Comparison of ENCODE assay signal across 22 cellular contexts in the genomic region with DNA sequence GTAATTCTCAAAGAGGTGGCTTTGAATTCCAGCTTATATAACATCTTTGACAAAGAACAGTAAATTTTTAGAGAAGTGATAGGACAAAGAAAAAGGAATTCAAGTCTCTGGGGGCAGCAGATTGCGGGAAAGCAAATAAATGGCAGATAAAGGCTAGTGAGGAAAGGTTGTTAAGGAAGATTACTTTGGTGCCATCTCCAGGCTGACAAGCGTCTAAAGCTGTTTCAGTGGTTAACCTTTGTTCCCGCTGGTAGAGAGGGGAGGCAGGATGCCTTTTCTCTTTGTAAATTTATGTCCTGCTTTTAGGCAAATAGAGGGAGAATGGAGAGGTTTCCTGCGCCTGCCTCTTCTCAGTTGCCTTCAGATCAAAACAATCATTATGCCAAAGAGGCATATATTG.
"Had no signal": no experiment of that assay in that cellular context is flagged by ENCODE, and none has a peak within 500 bp of the region (broad histone marks: within the 10 kb centered on the region; RNA-seq: fewer than 3 reads in every experiment).

No MANE protein-coding gene starts in this region.

- H3K4me3 ChIP-seq: breast epithelium, esophagus muscularis mucosa, heart right ventricle, transverse colon had no signal

- H3K9me3 ChIP-seq: breast epithelium, esophagus muscularis mucosa, heart right ventricle, transverse colon had no signal

- H3K9me3 Mint-ChIP-seq: activated CD4-positive, alpha-beta T cell treated with anti-CD3 and anti-CD28 coated beads, Interleukin-2, amount 10 ng/mL, durations not matched to agents 24 days and 14 days; activated naive CD4-positive, alpha-beta T cell treated with anti-CD3 and anti-CD28 coated beads, Interleukin-2, amount 50 U/mL, for 24 hours; T-helper 1 cell treated with Interleukin-12 subunit alpha and Interleukin-12 subunit beta and Interleukin-4 antibody, amounts not matched to agents 30 μg/mL and 1 μg/mL, for 36 hours had no signal

- DNase-seq: activated CD4-positive, alpha-beta memory T cell treated with anti-CD3 and anti-CD28 coated beads, Interleukin-2, amount 10 ng/mL, durations not matched to agents 7 days and 5 days; activated CD4-positive, alpha-beta T cell treated with anti-CD3 and anti-CD28 coated beads, Interleukin-2, amount 10 ng/mL, durations not matched to agents 24 days and 14 days; activated naive CD8-positive, alpha-beta T cell treated with anti-CD3 and anti-CD28 coated beads, Interleukin-2, amount 50 U/mL, for 24 hours; activated T-cell treated with anti-CD3 and anti-CD28 coated beads, Interleukin-2, amount 50 U/mL, for 4 hours; central memory CD4-positive, alpha-beta T cell; foreskin keratinocyte; heart right ventricle; islet precursor cell; naive thymus-derived CD8-positive, alpha-beta T cell; stimulated activated CD4-positive, alpha-beta T cell treated with anti-CD3 and anti-CD28 coated beads, Interleukin-2, amount 100 ng/mL, for 48 hours; stimulated activated naive CD4-positive, alpha-beta T cell treated with Interleukin-2 at 50 U/mL for 16 hours; T-helper 9 cell; transverse colon had no signal

- H3K4me3 Mint-ChIP-seq: activated CD4-positive, alpha-beta memory T cell treated with anti-CD3 and anti-CD28 coated beads, Interleukin-2, amount 10 ng/mL, durations not matched to agents 7 days and 5 days; activated CD4-positive, alpha-beta T cell treated with anti-CD3 and anti-CD28 coated beads, Interleukin-2, amount 10 ng/mL, durations not matched to agents 24 days and 14 days; activated naive CD4-positive, alpha-beta T cell treated with anti-CD3 and anti-CD28 coated beads, Interleukin-2, amount 50 U/mL, for 24 hours; activated naive CD8-positive, alpha-beta T cell treated with anti-CD3 and anti-CD28 coated beads, Interleukin-2, amount 50 U/mL, for 24 hours; activated T-cell treated with anti-CD3 and anti-CD28 coated beads, Interleukin-2, amount 50 U/mL, for 4 hours; memory B cell; naive thymus-derived CD8-positive, alpha-beta T cell; T-helper 1 cell treated with Interleukin-12 subunit alpha and Interleukin-12 subunit beta and Interleukin-4 antibody, amounts not matched to agents 30 μg/mL and 1 μg/mL, for 36 hours had no signal

- H3K36me3 Mint-ChIP-seq: activated naive CD4-positive, alpha-beta T cell treated with anti-CD3 and anti-CD28 coated beads, Interleukin-2, amount 50 U/mL, for 24 hours; memory B cell; naive thymus-derived CD8-positive, alpha-beta T cell had no signal

- H3K27me3 Mint-ChIP-seq: activated CD4-positive, alpha-beta memory T cell treated with anti-CD3 and anti-CD28 coated beads, Interleukin-2, amount 10 ng/mL, durations not matched to agents 7 days and 5 days; activated CD4-positive, alpha-beta T cell treated with anti-CD3 and anti-CD28 coated beads, Interleukin-2, amount 10 ng/mL, durations not matched to agents 24 days and 14 days; activated naive CD4-positive, alpha-beta T cell treated with anti-CD3 and anti-CD28 coated beads, Interleukin-2, amount 50 U/mL, for 24 hours; activated naive CD8-positive, alpha-beta T cell treated with anti-CD3 and anti-CD28 coated beads, Interleukin-2, amount 50 U/mL, for 24 hours; memory B cell; naive thymus-derived CD8-positive, alpha-beta T cell had no signal

- H3K27me3 ChIP-seq: breast epithelium, esophagus muscularis mucosa, foreskin keratinocyte, heart right ventricle, transverse colon had no signal

- H3K27ac Mint-ChIP-seq: activated CD4-positive, alpha-beta memory T cell treated with anti-CD3 and anti-CD28 coated beads, Interleukin-2, amount 10 ng/mL, durations not matched to agents 7 days and 5 days; activated CD4-positive, alpha-beta T cell treated with anti-CD3 and anti-CD28 coated beads, Interleukin-2, amount 10 ng/mL, durations not matched to agents 24 days and 14 days; activated naive CD4-positive, alpha-beta T cell treated with anti-CD3 and anti-CD28 coated beads, Interleukin-2, amount 50 U/mL, for 24 hours; activated naive CD8-positive, alpha-beta T cell treated with anti-CD3 and anti-CD28 coated beads, Interleukin-2, amount 50 U/mL, for 24 hours; activated T-helper 2 cell treated with anti-CD3 and anti-CD28 coated beads, Interferon-gamma antibody, Interleukin-2, Interleukin-4, amounts not matched to agents 10 μg/mL and 5 μg/mL and 100 μg/mL, durations not matched to agents 14 hours and 24 hours and 36 hours; memory B cell; naive thymus-derived CD8-positive, alpha-beta T cell; T-helper 1 cell treated with Interleukin-12 subunit alpha and Interleukin-12 subunit beta and Interleukin-4 antibody, amounts not matched to agents 30 μg/mL and 1 μg/mL, for 36 hours had no signal

- H3K4me1 ChIP-seq: breast epithelium, foreskin keratinocyte, transverse colon had no signal

- H3K4me1 Mint-ChIP-seq: activated CD4-positive, alpha-beta memory T cell treated with anti-CD3 and anti-CD28 coated beads, Interleukin-2, amount 10 ng/mL, durations not matched to agents 7 days and 5 days; activated CD4-positive, alpha-beta T cell treated with anti-CD3 and anti-CD28 coated beads, Interleukin-2, amount 10 ng/mL, durations not matched to agents 24 days and 14 days; activated naive CD4-positive, alpha-beta T cell treated with anti-CD3 and anti-CD28 coated beads, Interleukin-2, amount 50 U/mL, for 24 hours; activated naive CD8-positive, alpha-beta T cell treated with anti-CD3 and anti-CD28 coated beads, Interleukin-2, amount 50 U/mL, for 24 hours; memory B cell had no signal

- H3K36me3 ChIP-seq: breast epithelium, esophagus muscularis mucosa, heart right ventricle, transverse colon had no signal

- ATAC-seq: activated CD4-positive, CD25-positive, alpha-beta regulatory T cell treated with anti-CD3 and anti-CD28 coated beads, Interleukin-2, amount 50 U/mL, for 24 hours; activated naive CD8-positive, alpha-beta T cell treated with anti-CD3 and anti-CD28 coated beads, Interleukin-2, amount 50 U/mL, for 24 hours; activated T-cell treated with anti-CD3 and anti-CD28 coated beads, Interleukin-2, amount 50 U/mL, for 4 hours; foreskin keratinocyte; heart right ventricle; naive thymus-derived CD8-positive, alpha-beta T cell; right cardiac atrium had no signal

- H3K27ac ChIP-seq: breast epithelium, esophagus muscularis mucosa, foreskin keratinocyte, heart right ventricle, transverse colon, VCaP had no signal
